20 cellular contexts compared by ENCODE assay signal in genomic region chr5:10400411-10400810, GRCh38. TPM values are rescaled to one million over a fixed set of nuclear protein-coding genes. Genes with fewer than 3 reads are reported as not detected.
DNase-seq lines count a peak whose midpoint lies in the region; ATAC-seq and TF ChIP-seq lines count a peak whose summit lies in the region.
"Had no signal": no experiment of that assay in that cellular context is flagged by ENCODE, and none has a peak within 500 bp of the region (broad histone marks: within the 10 kb centered on the region; RNA-seq: fewer than 3 reads in every experiment).

No MANE protein-coding gene starts in this region.

- 0 out of 2 replicates have a peak, but pooled peaks cover 4% of the 10 kb centered on the region for H4K20me1 ChIP-seq in PC-3 (ENCODE audit: low read length)

- no TSS peak for BruUV-seq in PC-3 (replicated peaks; lab: Mats Ljungman, UMichigan)

- peaks cover 70% of the 10 kb centered on the region for H3K36me3 ChIP-seq in adipocyte (ENCODE audit: control insufficient read depth, insufficient read depth, low read length, severe bottlenecking)
- peaks cover 49 to 51% (median 51%) of the 10 kb centered on the region in 3 donors for H3K36me3 ChIP-seq in tibial artery
- H3K36me3 ChIP-seq in body of pancreas (replicated peaks in 1 of 2; ENCODE audit: insufficient read depth in 1 of 2, low read depth in 2 of 2), result peaks cover 8 to 27% of the 10 kb centered on the region in 2 donors
- peaks cover 86% of the 10 kb centered on the region for H3K36me3 ChIP-seq in PC-3 (ENCODE audit: low read depth, low read length)
- H3K36me3 ChIP-seq: ovary had no signal

- TF ChIP-seq CTCF in omental fat pad (IDR thresholded peaks at IDR 0.05) (no peak), tibial artery (IDR thresholded peaks at IDR 0.05) (no peak), body of pancreas (IDR thresholded peaks at IDR 0.05) (no peak), PC-3 (conservative IDR thresholded peaks at IDR 0.05; ENCODE audit: low read depth, low read length) (no peak)

- no peak overlapping the region for H3K9ac ChIP-seq in adipocyte (ENCODE audit: low read length)
- H3K9ac ChIP-seq in PC-3 (ENCODE audit: low read length), result no peak overlapping the region

- no peak overlapping the region for H3K27ac Mint-ChIP-seq in activated CD4-positive, alpha-beta memory T cell treated with anti-CD3 and anti-CD28 coated beads for 36 hours
- H3K27ac Mint-ChIP-seq: activated B cell treated with CpG ODN at 0.5 μM for 24 hours; activated T-helper 1 cell treated with anti-CD3 and anti-CD28 coated beads, Interleukin-12 subunit alpha, Interleukin-12 subunit beta, Interleukin-2, Interleukin-4 antibody, amounts not matched to agents 30 ng/mL and 10 ng/mL and 1 ng/mL, durations not matched to agents 14 hours and 24 hours and 36 hours had no signal

- TF ChIP-seq POLR2A in body of pancreas (IDR thresholded peaks at IDR 0.05), result no peak

- H3K4me1 Mint-ChIP-seq in activated CD4-positive, alpha-beta memory T cell treated with anti-CD3 and anti-CD28 coated beads for 36 hours (ENCODE audit: low read depth), result peaks cover 7% of the 10 kb centered on the region
- H3K4me1 Mint-ChIP-seq: activated B cell treated with CpG ODN at 0.5 μM for 24 hours had no signal

- H3K9me2 ChIP-seq in PC-3 (replicated peaks; ENCODE audit: low read length), result no peaks in the 10 kb centered on the region

- ATAC-seq in omental fat pad (ENCODE audit: low FRiP score) (peak; percentile 19), body of pancreas (no peak), GM18861 (IDR thresholded peaks at IDR 0.05; ENCODE audit: unreplicated experiment) (no peak), PC-3 (no peak)
- ATAC-seq: HCT116 had no signal

- H3K4me3 Mint-ChIP-seq in activated CD4-positive, alpha-beta memory T cell treated with anti-CD3 and anti-CD28 coated beads for 36 hours, result no peak overlapping the region
- H3K4me3 Mint-ChIP-seq: activated B cell treated with CpG ODN at 0.5 μM for 24 hours; activated T-helper 1 cell treated with anti-CD3 and anti-CD28 coated beads, Interleukin-12 subunit alpha, Interleukin-12 subunit beta, Interleukin-2, Interleukin-4 antibody, amounts not matched to agents 30 ng/mL and 10 ng/mL and 1 ng/mL, durations not matched to agents 14 hours and 24 hours and 36 hours; CD8-positive, alpha-beta memory T cell; naive B cell had no signal

- H3K9me3 Mint-ChIP-seq in activated CD4-positive, alpha-beta memory T cell treated with anti-CD3 and anti-CD28 coated beads for 36 hours, result no peaks in the 10 kb centered on the region
- H3K9me3 Mint-ChIP-seq: activated B cell treated with CpG ODN at 0.5 μM for 24 hours; activated T-helper 1 cell treated with anti-CD3 and anti-CD28 coated beads, Interleukin-12 subunit alpha, Interleukin-12 subunit beta, Interleukin-2, Interleukin-4 antibody, amounts not matched to agents 30 ng/mL and 10 ng/mL and 1 ng/mL, durations not matched to agents 14 hours and 24 hours and 36 hours; CD8-positive, alpha-beta memory T cell; naive B cell had no signal

- POLR2A ChIA-PET in activated CD4-positive, alpha-beta memory T cell treated with anti-CD3 and anti-CD28 coated beads for 36 hours (lab: Charles Lee), result no interaction called here
- POLR2A ChIA-PET in PC-3 (lab: Charles Lee; ENCODE audit: unreplicated experiment), result no interaction called here

- 95 to 100% methylated on average over 2 of the region's 2 CpGs for WGBS in body of pancreas, 2 donors

- H3K9me3 ChIP-seq in adipocyte (ENCODE audit: control insufficient read depth, low read length), result no peaks in the 10 kb centered on the region
- H3K9me3 ChIP-seq in tibial artery, result no peaks in the 10 kb centered on the region
- H3K9me3 ChIP-seq in body of pancreas, result no peaks in the 10 kb centered on the region
- H3K9me3 ChIP-seq in PC-3 (ENCODE audit: low read length), result no peaks in the 10 kb centered on the region
- H3K9me3 ChIP-seq: ovary had no signal

- intact Hi-C loops in tibial artery (cut with DNase I; ENCODE audit: low total_unique reads) (no loop called here), body of pancreas (cut with DNase I) (no loop called here), PC-3 (cut with micrococcal nuclease) (no loop called here)
- intact Hi-C loops in activated CD4-positive, alpha-beta memory T cell treated with anti-CD3 and anti-CD28 coated beads for 36 hours (cut with micrococcal nuclease), result no loop called here

- CTCF ChIA-PET in activated CD4-positive, alpha-beta memory T cell treated with anti-CD3 and anti-CD28 coated beads for 36 hours (lab: Charles Lee), result no interaction called here
- CTCF ChIA-PET in PC-3 (lab: Charles Lee), result no interaction called here

- no peaks in the 10 kb centered on the region for H3F3A ChIP-seq in PC-3 (ENCODE audit: low read length, unreplicated experiment)

- H3K4me3 ChIP-seq in adipocyte (ENCODE audit: low read length), result peak overlapping the region; percentile 25
- H3K4me3 ChIP-seq in tibial artery, result no peak overlapping the region
- H3K4me3 ChIP-seq in body of pancreas, result no peak overlapping the region
- no peak overlapping the region for H3K4me3 ChIP-seq in PC-3 (ENCODE audit: low read length)
- H3K4me3 ChIP-seq: ovary, SK-N-MC had no signal

- H3K27me3 ChIP-seq in adipocyte (replicated peaks; ENCODE audit: control insufficient read depth, insufficient read depth, low read length) (no peaks in the 10 kb centered on the region), tibial artery (no peaks in the 10 kb centered on the region), body of pancreas (no peaks in the 10 kb centered on the region), PC-3 (ENCODE audit: low read length) (no peaks in the 10 kb centered on the region)
- H3K27me3 ChIP-seq: ovary had no signal

- peaks cover 25% of the 10 kb centered on the region for H3K36me3 Mint-ChIP-seq in activated CD4-positive, alpha-beta memory T cell treated with anti-CD3 and anti-CD28 coated beads for 36 hours

- H3K4me1 ChIP-seq in adipocyte (ENCODE audit: control insufficient read depth, insufficient read depth, low read length), result peaks cover 20% of the 10 kb centered on the region
- peaks cover 0 to 16% (median 2%) of the 10 kb centered on the region in 4 donors for H3K4me1 ChIP-seq in tibial artery
- no peaks in the 10 kb centered on the region for H3K4me1 ChIP-seq in body of pancreas
- H3K4me1 ChIP-seq in PC-3 (ENCODE audit: insufficient read depth, low read length), result no peaks in the 10 kb centered on the region

- no peaks in the 10 kb centered on the region for H3K27me3 Mint-ChIP-seq in activated CD4-positive, alpha-beta memory T cell treated with anti-CD3 and anti-CD28 coated beads for 36 hours
- H3K27me3 Mint-ChIP-seq: activated B cell treated with CpG ODN at 0.5 μM for 24 hours; CD8-positive, alpha-beta memory T cell; naive B cell had no signal

- H3K27ac ChIP-seq in tibial artery (peak overlapping the region; percentile 14 to 32), body of pancreas (no peak overlapping the region), PC-3 (ENCODE audit: low read length) (no peak overlapping the region)
- H3K27ac ChIP-seq: ovary, SK-N-MC had no signal

- H3K4me2 ChIP-seq in PC-3 (ENCODE audit: low read length), result no peak overlapping the region

- no peak for DNase-seq in adipocyte (ENCODE audit: low read depth)
- peak; percentile 73 for DNase-seq in globus pallidus (ENCODE audit: low spot score)
- DNase-seq in omental fat pad (ENCODE audit: low spot score), result no peak
- DNase-seq in tibial artery, result no peak
- DNase-seq in body of pancreas, result no peak
- no peak for DNase-seq in activated CD4-positive, alpha-beta memory T cell treated with anti-CD3 and anti-CD28 coated beads for 36 hours
- no peak for DNase-seq in PC-3
- DNase-seq: activated B cell treated with CpG ODN at 0.5 μM for 24 hours; CD8-positive, alpha-beta memory T cell; effector CD8-positive, alpha-beta T cell; MM.1S; naive B cell; NCI-H1694; ovary; stimulated activated CD8-positive, alpha-beta memory T cell treated with anti-CD3 and anti-CD28 coated beads, Interleukin-4, amount 100 ng/mL, for 48 hours had no signal

- H2AFZ ChIP-seq in PC-3 (ENCODE audit: low read length), result no peak overlapping the region

- H3K79me2 ChIP-seq in PC-3 (ENCODE audit: low read length), result no peaks in the 10 kb centered on the region

RNA-seq across cellular contexts. Expression of gene ROPN1L, which starts 41.3 kb away (rescaled TPM):
- total RNA-seq in omental fat pad (1 to 10 TPM in 2 of 4 donors, under 1 TPM in 1, not detected in 1; 0.56 to 2.2 (median 1.4) TPM), body of pancreas (1 to 10 TPM; 1.3 to 4.3 TPM), PC-3 (2014; rRNA removed) (0.95 and 1.7 TPM in 2 replicates)
- total RNA-seq in activated CD4-positive, alpha-beta memory T cell treated with anti-CD3 and anti-CD28 coated beads for 36 hours, result not detected
- total RNA-seq: bronchial epithelial cell had no signal

RNA-seq across cellular contexts. Expression of gene MARCHF6, which starts 46.9 kb away (rescaled TPM):
- total RNA-seq in omental fat pad (100 to 1,000 TPM in 3 of 4 donors, 10 to 100 TPM in 1; 99.0 to 153 (median 120) TPM), body of pancreas (100 to 1,000 TPM in 1 of 2 donors, 10 to 100 TPM in 1; 76.5 to 116 TPM), PC-3 (2014; rRNA removed) (140 TPM in 2 replicates)
- total RNA-seq in activated CD4-positive, alpha-beta memory T cell treated with anti-CD3 and anti-CD28 coated beads for 36 hours, result 100 to 1,000 TPM; 103 to 108 TPM

Comparison
In these comparisons a context has a peak if more than half of its experiments do, and no peak if none do; other contexts are left out.
1. H3K27ac ChIP-seq: peak in tibial artery (2 of 2); none in body of pancreas (0 of 4) and PC-3 (single experiment).